ENCODE assay signal across 1 cellular context in genomic region chr5:141603912-141604311, GRCh38.
TF ChIP-seq lines count a peak whose summit lies in the region.

No MANE protein-coding gene starts in this region.

TF ChIP-seq in GM12878, 131 proteins besides CTCF, POLR2A, EP300 and RAD21:
- TF ChIP-seq IRF4 (IDR thresholded peaks at IDR 0.05; ENCODE audit: low read depth, low read length) = no peak
- no peak for TF ChIP-seq PML (IDR thresholded peaks at IDR 0.05; ENCODE audit: low read length)
- TF ChIP-seq GATAD2B (conservative IDR thresholded peaks at IDR 0.05; ENCODE audit: low read depth) = no peak
- no peak for TF ChIP-seq POLR2AphosphoS5 (IDR thresholded peaks at IDR 0.05; ENCODE audit: low read length)
- TF ChIP-seq ASH2L (IDR thresholded peaks at IDR 0.05; ENCODE audit: borderline replicate concordance, low read depth) = no peak
- no peak for TF ChIP-seq EGR1 (IDR thresholded peaks at IDR 0.05; ENCODE audit: borderline replicate concordance in 1 of 2, low read depth in 2 of 2, low read length in 2 of 2)
- no peak for TF ChIP-seq NKRF (conservative IDR thresholded peaks at IDR 0.05)
